ENCODE assay signal across 19 cellular contexts in genomic region chr16:56983211-56983751, GRCh38. TPM values are rescaled to one million over a fixed set of nuclear protein-coding genes. Genes with fewer than 3 reads are reported as not detected.
DNase-seq lines count a peak whose midpoint lies in the region; ATAC-seq and TF ChIP-seq lines count a peak whose summit lies in the region.
"Had no signal": no experiment of that assay in that cellular context is flagged by ENCODE, and none has a peak within 500 bp of the region (broad histone marks: within the 10 kb centered on the region; RNA-seq: fewer than 3 reads in every experiment).

No MANE protein-coding gene starts in this region.

- ATAC-seq in CD4-positive, alpha-beta T cell (ENCODE audit: poor library complexity): no peak
- ATAC-seq: gastrocnemius medialis, K562 had no signal

- POLR2A ChIA-PET in CD4-positive, alpha-beta T cell (lab: Charles Lee): interaction anchor here (1.4 to 1.6 kb wide), 3 partner anchors 40 to 58 kb away, joined by 3 to 4 read pairs (median 4); no protein-coding TSS in a partner anchor

- H3K27ac ChIP-seq in CD4-positive, alpha-beta T cell (ENCODE audit: low read depth, low read length): no peak overlapping the region
- peak overlapping the region; percentile 46 to 58 for H3K27ac ChIP-seq in mucosa of rectum (ENCODE audit: low read depth in 2 of 2, low read length in 2 of 2)
- H3K27ac ChIP-seq: cardiac muscle cell, gastrocnemius medialis had no signal

- TF ChIP-seq CTCF in CD4-positive, alpha-beta T cell (IDR thresholded peaks at IDR 0.05): no peak
- TF ChIP-seq CTCF in glutamatergic neuron (IDR thresholded peaks at IDR 0.05; ENCODE audit: partially characterized antibody, unreplicated experiment): no peak

- peaks cover 27% of the 10 kb centered on the region for H3K36me3 Mint-ChIP-seq in CD4-positive, alpha-beta T cell (ENCODE audit: low read depth)
- H3K36me3 Mint-ChIP-seq in activated naive CD8-positive, alpha-beta T cell: peaks cover 33% of the 10 kb centered on the region
- H3K36me3 Mint-ChIP-seq in glutamatergic neuron (ENCODE audit: unreplicated experiment): no peaks in the 10 kb centered on the region

- no peaks in the 10 kb centered on the region for H3K27me3 ChIP-seq in CD4-positive, alpha-beta T cell (ENCODE audit: control insufficient read depth, insufficient read depth, low read length)
- H3K27me3 ChIP-seq in mucosa of rectum (ENCODE audit: control insufficient read depth in 2 of 2, insufficient read depth in 2 of 2, low read length in 2 of 2): peaks cover 0 to 1% of the 10 kb centered on the region in 2 donors
- H3K27me3 ChIP-seq: gastrocnemius medialis, upper lobe of left lung had no signal

- peak overlapping the region; percentile 69 for H3K27ac Mint-ChIP-seq in CD4-positive, alpha-beta T cell
- peak overlapping the region; percentile 100 for H3K27ac Mint-ChIP-seq in activated naive CD8-positive, alpha-beta T cell
- H3K27ac Mint-ChIP-seq in glutamatergic neuron (ENCODE audit: unreplicated experiment): no peak overlapping the region

- DNase-seq in CD4-positive, alpha-beta T cell: no peak
- DNase-seq in DMS53 treated with DMSO at 0.1 percent for 48 hours (lab: John Stamatoyannopoulos, UW; ENCODE audit: unreplicated experiment) (peak; percentile 70), glutamatergic neuron (no peak), AG08396 (ENCODE audit: low spot score) (no peak)
- no peak for DNase-seq in activated CD4-positive, alpha-beta T cell treated with anti-CD3 and anti-CD28 coated beads, Interleukin-2, amount 50 U/mL, for 4 hours
- DNase-seq: activated effector memory CD4-positive, alpha-beta T cell treated with Interleukin-2 at 50 U/mL for 16 hours; gastrocnemius medialis; islet precursor cell; NCI-H1417 treated with DMSO at 0.1 percent for 48 hours; NCI-H524 treated with DMSO at 0.1 percent for 48 hours; stimulated activated CD8-positive, alpha-beta memory T cell treated with anti-CD3 and anti-CD28 coated beads, Interleukin-4, amount 100 ng/mL, for 48 hours; upper lobe of left lung had no signal

- H3K9me3 ChIP-seq in CD4-positive, alpha-beta T cell (ENCODE audit: control insufficient read depth, low read length): no peaks in the 10 kb centered on the region
- H3K9me3 ChIP-seq in mucosa of rectum (ENCODE audit: control insufficient read depth in 2 of 2, low read length in 2 of 2): no peaks in the 10 kb centered on the region
- H3K9me3 ChIP-seq: gastrocnemius medialis, upper lobe of left lung had no signal

- H3K9ac ChIP-seq in mucosa of rectum (ENCODE audit: low read depth in 1 of 2, low read length in 2 of 2): peak overlapping the region in 1 of 2 donors; percentile 23

- intact Hi-C loops in CD4-positive, alpha-beta T cell (cut with DNase I, micrococcal nuclease): no loop called here

- H3K4me1 Mint-ChIP-seq in CD4-positive, alpha-beta T cell (ENCODE audit: low read depth): peaks cover 56% of the 10 kb centered on the region
- H3K4me1 Mint-ChIP-seq in activated naive CD8-positive, alpha-beta T cell (ENCODE audit: low read depth): peaks cover 90% of the 10 kb centered on the region
- peaks cover 6% of the 10 kb centered on the region for H3K4me1 Mint-ChIP-seq in glutamatergic neuron (ENCODE audit: low read depth, unreplicated experiment)

- H3K4me3 Mint-ChIP-seq in CD4-positive, alpha-beta T cell: no peak overlapping the region
- H3K4me3 Mint-ChIP-seq in activated naive CD8-positive, alpha-beta T cell: peak overlapping the region; percentile 96
- no peak overlapping the region for H3K4me3 Mint-ChIP-seq in glutamatergic neuron (ENCODE audit: unreplicated experiment)
- H3K4me3 Mint-ChIP-seq: CD14-positive monocyte had no signal

- CTCF ChIA-PET in CD4-positive, alpha-beta T cell (lab: Charles Lee): no interaction called here

- no peaks in the 10 kb centered on the region for H3K36me3 ChIP-seq in mucosa of rectum (ENCODE audit: control insufficient read depth in 2 of 2, insufficient read depth in 2 of 2, low read length in 2 of 2)
- H3K36me3 ChIP-seq: cardiac muscle cell, gastrocnemius medialis, upper lobe of left lung had no signal

- H3K9me3 Mint-ChIP-seq in CD4-positive, alpha-beta T cell: no peaks in the 10 kb centered on the region
- no peaks in the 10 kb centered on the region for H3K9me3 Mint-ChIP-seq in activated naive CD8-positive, alpha-beta T cell (ENCODE audit: low read depth)
- peaks cover 2% of the 10 kb centered on the region for H3K9me3 Mint-ChIP-seq in glutamatergic neuron (ENCODE audit: unreplicated experiment)
- H3K9me3 Mint-ChIP-seq: CD14-positive monocyte had no signal

- H3K27me3 Mint-ChIP-seq in CD4-positive, alpha-beta T cell: no peaks in the 10 kb centered on the region
- H3K27me3 Mint-ChIP-seq in activated naive CD8-positive, alpha-beta T cell: no peaks in the 10 kb centered on the region
- H3K27me3 Mint-ChIP-seq in glutamatergic neuron (ENCODE audit: unreplicated experiment): no peaks in the 10 kb centered on the region

- peak overlapping the region in 1 of 2 donors; percentile 5 for H3K4me3 ChIP-seq in mucosa of rectum (ENCODE audit: low read length in 2 of 2)
- H3K4me3 ChIP-seq: cardiac muscle cell, gastrocnemius medialis, K562, upper lobe of left lung had no signal

- peaks cover 23 to 28% of the 10 kb centered on the region in 2 donors for H3K4me1 ChIP-seq in mucosa of rectum (ENCODE audit: control insufficient read depth in 2 of 2, insufficient read depth in 2 of 2, low read length in 2 of 2)

RNA-seq across cellular contexts. Expression of gene NLRC5, which starts 6.1 kb away (rescaled TPM):
- total RNA-seq in CD4-positive, alpha-beta T cell: 100 to 1,000 TPM; 424 to 434 TPM
- total RNA-seq in glutamatergic neuron (ENCODE audit: unreplicated experiment): 1.5 TPM
- total RNA-seq: cardiac muscle cell had no signal

RNA-seq across cellular contexts. Expression of gene CETP, which starts 21.5 kb away (rescaled TPM):
- not detected for total RNA-seq in CD4-positive, alpha-beta T cell
- total RNA-seq in glutamatergic neuron (ENCODE audit: unreplicated experiment): not detected
- total RNA-seq: gastrocnemius medialis; H4; K562; T-helper 2 cell treated with Interferon-gamma antibody and Interleukin-4, amounts not matched to agents 100 ng/mL and 5 ng/mL, for 36 hours had no signal

RNA-seq across cellular contexts. Expression of gene HERPUD1, which starts 51.3 kb away (rescaled TPM):
- 100 to 1,000 TPM; 217 to 227 TPM for total RNA-seq in CD4-positive, alpha-beta T cell
- total RNA-seq in glutamatergic neuron (ENCODE audit: unreplicated experiment): 160 TPM

Comparison
In these comparisons a context has a peak if more than half of its experiments do, and no peak if none do; other contexts are left out.
1. RNA of gene NLRC5, which starts 6.1 kb away (total RNA-seq): 424 to 434 TPM in CD4-positive, alpha-beta T cell; 1.5 TPM in glutamatergic neuron (single experiment); every median in the first group is over 100 times any median in the second.